ENCODE assay signal across 13 cellular contexts in the genomic region with DNA sequence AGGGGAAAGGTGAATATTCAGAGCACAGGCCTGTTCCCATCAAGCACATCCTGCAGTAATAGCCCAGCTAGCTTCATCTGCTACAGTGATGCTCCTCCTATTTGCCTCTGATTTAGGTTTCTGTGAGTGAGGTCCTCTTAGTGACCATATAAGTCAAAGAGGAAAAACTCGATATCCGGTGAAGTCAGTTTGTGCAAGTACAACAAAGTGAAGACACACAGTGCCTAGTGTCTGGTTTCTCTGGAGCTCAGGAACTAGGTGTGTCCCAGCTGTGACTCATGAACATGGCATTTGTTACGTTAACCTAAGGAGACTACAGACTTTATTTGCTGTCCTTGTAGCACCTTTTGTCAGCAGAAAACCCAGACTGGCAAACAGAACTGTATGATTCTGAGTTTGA. TPM values are rescaled to one million over a fixed set of nuclear protein-coding genes. Genes with fewer than 3 reads are reported as not detected.
DNase-seq lines count a peak whose midpoint lies in the region; ATAC-seq and TF ChIP-seq lines count a peak whose summit lies in the region.
"Had no signal": no experiment of that assay in that cellular context is flagged by ENCODE, and none has a peak within 500 bp of the region (broad histone marks: within the 10 kb centered on the region; RNA-seq: fewer than 3 reads in every experiment).

No MANE protein-coding gene starts in this region.

- CTCF ChIA-PET in mammary epithelial cell (lab: Charles Lee; ENCODE audit: low non-redundant PET): no interaction called here

- H3K4me2 ChIP-seq in mammary epithelial cell (ENCODE audit: insufficient read depth, low read depth, low read length): peak overlapping the region; percentile 49

- in situ Hi-C loops in mammary epithelial cell (cut with MboI; ENCODE audit: low sequenced_read_pairs in 2 of 2): loop anchor here in 1 of 2 donors (25.0 kb wide), 1 partner anchor 163 kb away; no protein-coding TSS in a partner anchor

- DNase-seq in AG08395 (ENCODE audit: low spot score) (peak; percentile 24), HuH-7.5 (ENCODE audit: low spot score) (peak; percentile 32), mammary epithelial cell (peak; percentile 99), lower lobe of right lung (no peak), NCI-H345 (lab: John Stamatoyannopoulos, UW) (no peak), globus pallidus (ENCODE audit: low spot score) (no peak)
- no peak for DNase-seq in activated CD4-positive, alpha-beta T cell treated with anti-CD3 and anti-CD28 coated beads for 4 hours
- DNase-seq: activated gamma-delta T cell; CD8-positive, alpha-beta T cell; T-helper 2 cell had no signal

- no peaks in the 10 kb centered on the region for H4K20me1 ChIP-seq in mammary epithelial cell (ENCODE audit: insufficient read depth, low read length)

- peak overlapping the region; percentile 79 for H3K9ac ChIP-seq in mammary epithelial cell (ENCODE audit: insufficient read depth, low read length)

- H3K9me3 ChIP-seq in mammary epithelial cell (replicated peaks; ENCODE audit: insufficient read depth, low read length): no peaks in the 10 kb centered on the region
- no peaks in the 10 kb centered on the region for H3K9me3 ChIP-seq in lower lobe of right lung
- H3K9me3 ChIP-seq: gastroesophageal sphincter, neutrophil had no signal

- ATAC-seq in lower lobe of right lung (peak; percentile 93 to 96), GM21576 (IDR thresholded peaks at IDR 0.05; ENCODE audit: unreplicated experiment) (no peak)
- ATAC-seq: CD8-positive, alpha-beta T cell; gastroesophageal sphincter had no signal

- no peak overlapping the region for H2AFZ ChIP-seq in mammary epithelial cell (ENCODE audit: low read depth, low read length)

- no peaks in the 10 kb centered on the region for H3K27me3 ChIP-seq in mammary epithelial cell (ENCODE audit: insufficient read depth, low read length)
- H3K27me3 ChIP-seq in lower lobe of right lung (ENCODE audit: low read depth): no peaks in the 10 kb centered on the region
- H3K27me3 ChIP-seq: gastroesophageal sphincter had no signal

- H3K27ac ChIP-seq in mammary epithelial cell (ENCODE audit: insufficient read depth, low read depth, low read length) (peak overlapping the region; percentile 99), lower lobe of right lung (peak overlapping the region; percentile 63)
- H3K27ac ChIP-seq: gastroesophageal sphincter, neutrophil had no signal

- intact Hi-C loops in mammary epithelial cell (cut with micrococcal nuclease) (loop anchor here (1.0 kb wide), 1 partner anchor 10 kb away; no protein-coding TSS in a partner anchor), lower lobe of right lung (cut with DNase I) (no loop called here)

- H3K79me2 ChIP-seq in mammary epithelial cell (ENCODE audit: insufficient read depth, low read length): no peaks in the 10 kb centered on the region

- H3K4me3 ChIP-seq in mammary epithelial cell (replicated peaks in 1 of 3; ENCODE audit: insufficient read depth in 1 of 3, low read depth in 2 of 3, low read length in 3 of 3) (no peak overlapping the region), lower lobe of right lung (no peak overlapping the region)
- H3K4me3 ChIP-seq: gastroesophageal sphincter had no signal

- no peak for TF ChIP-seq CTCF in mammary epithelial cell (conservative IDR thresholded peaks at IDR 0.05 in 1 of 2, IDR thresholded peaks at IDR 0.05 in 1 of 2; ENCODE audit: extremely low read depth in 1 of 2, insufficient read depth in 1 of 2, low read depth in 1 of 2, low read length in 2 of 2)
- no peak for TF ChIP-seq CTCF in lower lobe of right lung (IDR thresholded peaks at IDR 0.05)

- no TSS peak for BruUV-seq in mammary epithelial cell (replicated peaks; lab: Mats Ljungman, UMichigan)

- H3K4me1 ChIP-seq in mammary epithelial cell (ENCODE audit: insufficient read depth, low read length) (peaks cover 44% of the 10 kb centered on the region), lower lobe of right lung (peaks cover 8% of the 10 kb centered on the region)
- H3K4me1 ChIP-seq: gastroesophageal sphincter had no signal

- dilution Hi-C loops in mammary epithelial cell (cut with HindIII; ENCODE audit: low sequenced_read_pairs): no loop called here

- WGBS in mammary epithelial cell (ENCODE audit: low coverage, missing lambda C conversion rate): 0% methylated on average over 3 of the region's 3 CpGs

- H3K36me3 ChIP-seq in mammary epithelial cell (ENCODE audit: insufficient read depth, low read length): no peaks in the 10 kb centered on the region
- no peaks in the 10 kb centered on the region for H3K36me3 ChIP-seq in lower lobe of right lung
- H3K36me3 ChIP-seq: gastroesophageal sphincter, neutrophil had no signal

RNA-seq across cellular contexts. Expression of gene EDN1, which starts 33.9 kb away (rescaled TPM):
- total RNA-seq in mammary epithelial cell (10 to 100 TPM in 1 of 2 donors, 1 to 10 TPM in 1; 8.9 to 11.3 TPM), lower lobe of right lung (61.2 TPM)
- 2.5 TPM for polyA plus RNA-seq in mammary epithelial cell
- polyA minus RNA-seq in mammary epithelial cell: 0.78 TPM

Comparison
In these comparisons a context has a peak if more than half of its experiments do, and no peak if none do; other contexts are left out.
1. DNase-seq: peak in AG08395 (single experiment), HuH-7.5 (single experiment) and mammary epithelial cell (single experiment); none in lower lobe of right lung (single experiment), activated CD4-positive, alpha-beta T cell treated with anti-CD3 and anti-CD28 coated beads for 4 hours (0 of 2), NCI-H345 (single experiment) and globus pallidus (single experiment).